8 cellular contexts compared by ENCODE assay signal in genomic region chr7:74553596-74554012, GRCh38.
DNase-seq lines count a peak whose midpoint lies in the region; ATAC-seq and TF ChIP-seq lines count a peak whose summit lies in the region.
"Not testable (repeated sequence)": the region's sequence is repeated elsewhere in the genome, so short reads cannot be mapped to it uniquely, and the experiment has no call there.

No MANE protein-coding gene starts in this region.

- ATAC-seq in GM21529 (IDR thresholded peaks at IDR 0.05; ENCODE audit: unreplicated experiment) (peak; percentile 67), Right ventricle myocardium superior (ENCODE audit: poor library complexity) (peak; percentile 74), right lobe of liver (peak; percentile 59 to 85 (median 70)), gastrocnemius medialis (peak; percentile 90 to 94)

- not testable (repeated sequence) for H3K27me3 ChIP-seq in right lobe of liver, gastrocnemius medialis

- not testable (repeated sequence) for H3K36me3 ChIP-seq in OCI-LY7 (ENCODE audit: insufficient read depth, low read length); right lobe of liver
- peaks cover 0 to 48% of the 10 kb centered on the region in 2 donors for H3K36me3 ChIP-seq in gastrocnemius medialis

- H4K20me1 ChIP-seq in OCI-LY7 (ENCODE audit: insufficient read depth, low read length): not testable (repeated sequence)

- DNase-seq in CD1c-positive myeloid dendritic cell (ENCODE audit: extremely low spot score) (peak; percentile 43), Kasumi-1 (lab: John Stamatoyannopoulos, UW) (peak; percentile 62 to 79), OCI-LY7 (ENCODE audit: low spot score) (peak; percentile 26), UCSD-AML1 (lab: John Stamatoyannopoulos, UW; ENCODE audit: unreplicated experiment) (peak; percentile 34), Right ventricle myocardium superior (peak; percentile 51), gastrocnemius medialis (peak; percentile 64 to 89)
- not testable (repeated sequence) for DNase-seq in right lobe of liver

- not testable (repeated sequence) for H3K4me1 ChIP-seq in OCI-LY7 (ENCODE audit: insufficient read depth, low read length, poor library complexity, severe bottlenecking); right lobe of liver
- peaks cover 12 to 15% of the 10 kb centered on the region in 2 donors for H3K4me1 ChIP-seq in gastrocnemius medialis

- POLR2A ChIA-PET in OCI-LY7 (lab: Charles Lee): interaction anchor here (0.7 kb wide), 1 partner anchor 24 kb away, joined by 3 read pairs; no protein-coding TSS in a partner anchor

- WGBS in right lobe of liver (ENCODE audit: insufficient coverage, low coverage, low lambda C conversion rate, missing lambda C conversion rate): 100% methylated on average over 1 of the region's 10 CpGs

- H2AFZ ChIP-seq in OCI-LY7 (ENCODE audit: low read length): not testable (repeated sequence)

- H3K4me2 ChIP-seq in OCI-LY7 (ENCODE audit: low read length): not testable (repeated sequence)

- not testable (repeated sequence) for H3K27ac ChIP-seq in OCI-LY7 (ENCODE audit: low read depth, low read length, poor library complexity, severe bottlenecking); right lobe of liver
- peak overlapping the region; percentile 89 to 90 (median 89) for H3K27ac ChIP-seq in gastrocnemius medialis

- TF ChIP-seq POLR2A in right lobe of liver (IDR thresholded peaks at IDR 0.05): not testable (repeated sequence)
- peak; percentile 18 to 37 for TF ChIP-seq POLR2A in gastrocnemius medialis (IDR thresholded peaks at IDR 0.05)

- CTCF ChIA-PET in OCI-LY7 (lab: Charles Lee; ENCODE audit: unreplicated experiment): interaction anchor here (1.0 kb wide), 1 partner anchor 142 kb away, joined by 7 read pairs; no protein-coding TSS in a partner anchor

- intact Hi-C loops in OCI-LY7 (cut with micrococcal nuclease; ENCODE audit: unreplicated experiment); Right ventricle myocardium superior (cut with DNase I); right lobe of liver (cut with DNase I): not testable (repeated sequence)
- intact Hi-C loops in gastrocnemius medialis (cut with DNase I; ENCODE audit: low total_unique reads): loop anchor here (5.0 to 10.0 kb wide), 2 partner anchors 101 to 126 kb away; partner anchors contain the start of gene GTF2I

- not testable (repeated sequence) for H3K79me2 ChIP-seq in OCI-LY7 (ENCODE audit: insufficient read depth, low read depth, low read length)

- not testable (repeated sequence) for H3K4me3 ChIP-seq in OCI-LY7 (ENCODE audit: low read depth, low read length, poor library complexity, severe bottlenecking); right lobe of liver; gastrocnemius medialis

- in situ Hi-C loops in gastrocnemius medialis (cut with MboI; ENCODE audit: low sequenced_read_pairs in 4 of 4): not testable (repeated sequence)

- H3K9me3 ChIP-seq in OCI-LY7 (ENCODE audit: low read length); right lobe of liver; gastrocnemius medialis: not testable (repeated sequence)

- H3K9me2 ChIP-seq in OCI-LY7 (ENCODE audit: insufficient read depth, low read length): not testable (repeated sequence)

- not testable (repeated sequence) for TF ChIP-seq CTCF in OCI-LY7 (conservative IDR thresholded peaks at IDR 0.05; ENCODE audit: low read length); right lobe of liver (IDR thresholded peaks at IDR 0.05); gastrocnemius medialis (IDR thresholded peaks at IDR 0.05 in 4 of 5, conservative IDR thresholded peaks at IDR 0.05 in 1 of 5)

- BruUV-seq in OCI-LY7 (replicated peaks; lab: Mats Ljungman, UMichigan): not testable (repeated sequence)
